In genomic region chr14:65469903-65470302, GRCh38 we compare ENCODE assay signal across 27 cellular contexts. TPM values are rescaled to one million over a fixed set of nuclear protein-coding genes. Genes with fewer than 3 reads are reported as not detected.
DNase-seq lines count a peak whose midpoint lies in the region; ATAC-seq, FAIRE-seq and TF ChIP-seq lines count a peak whose summit lies in the region.
"Had no signal": no experiment of that assay in that cellular context is flagged by ENCODE, and none has a peak within 500 bp of the region (broad histone marks: within the 10 kb centered on the region; RNA-seq: fewer than 3 reads in every experiment).

No MANE protein-coding gene starts in this region.

- peak overlapping the region in 1 of 11 experiments; percentile 30; a peak in 1 of 22 replicates for H3K9ac ChIP-seq in BLaER1 treated with 17β-estradiol and CSF1 and Interleukin-3, amounts not matched to agents 10 nM and 100 nM
- H3K9ac ChIP-seq in OCI-LY1 (ENCODE audit: low read length) (no peak overlapping the region), H1 (replicated peaks in 1 of 4; ENCODE audit: extremely low read depth in 1 of 4, low read depth in 3 of 4, low read length in 3 of 4) (no peak overlapping the region), trophoblast cell (ENCODE audit: low read length) (no peak overlapping the region)

- H3K4me3 ChIP-seq in BLaER1 treated with 17β-estradiol and CSF1 and Interleukin-3, amounts not matched to agents 10 nM and 100 nM = no peak overlapping the region
- H3K4me3 ChIP-seq in OCI-LY1 (ENCODE audit: low read depth, low read length, poor library complexity, severe bottlenecking) = no peak overlapping the region
- H3K4me3 ChIP-seq in H1 (ENCODE audit: extremely low read depth in 1 of 4, insufficient read depth in 2 of 4, low read depth in 3 of 4, low read length in 4 of 4) = no peak overlapping the region
- no peak overlapping the region for H3K4me3 ChIP-seq in trophoblast cell (ENCODE audit: low read depth, low read length)
- H3K4me3 ChIP-seq: body of pancreas, lung, thyroid gland had no signal

- H4K5ac ChIP-seq in H1 (ENCODE audit: insufficient read length, low read depth, low read length) = no peak overlapping the region

- WGBS in H1 (ENCODE audit: extremely low coverage in 1 of 2, insufficient coverage in 1 of 2, insufficient read length in 1 of 2, insufficient replicate concordance in 2 of 2, low coverage in 1 of 2, low lambda C conversion rate in 2 of 2, missing lambda C conversion rate in 1 of 2), 2 experiments = 76% methylated on average over 11 of the region's 11 CpGs; no CpG with 5 or more reads in 1 of the 2 experiments
- WGBS in trophoblast cell (ENCODE audit: extremely low coverage, insufficient coverage, insufficient read length) = no CpG with 5 or more reads among the region's 11 CpGs

- H2BK15ac ChIP-seq in H1 (ENCODE audit: low read length) = no peak overlapping the region

- H3K27me3 Mint-ChIP-seq in naive thymus-derived CD8-positive, alpha-beta T cell = no peaks in the 10 kb centered on the region
- H3K27me3 Mint-ChIP-seq: activated CD4-positive, alpha-beta T cell treated with anti-CD3 and anti-CD28 coated beads, Interleukin-2, amount 10 ng/mL, durations not matched to agents 7 days and 5 days; IgD-negative memory B cell; stimulated activated naive CD8-positive, alpha-beta T cell treated with anti-CD3 and anti-CD28 coated beads, Interleukin-15, Interleukin-2, amounts not matched to agents 100 ng/mL and 50 ng/mL, for 24 hours had no signal

- no peak overlapping the region for H3K14ac ChIP-seq in H1 (ENCODE audit: insufficient read length)
- peak overlapping the region; percentile 1 for H3K14ac ChIP-seq in trophoblast cell (ENCODE audit: low read length)

- H3K36me3 ChIP-seq in BLaER1 treated with 17β-estradiol and CSF1 and Interleukin-3, amounts not matched to agents 10 nM and 100 nM = peaks cover 0 to 25% (median 5%) of the 10 kb centered on the region in 11 experiments; a peak in 12 of 22 replicates
- peaks cover 4% of the 10 kb centered on the region; the same call in 1 of the 2 replicates for H3K36me3 ChIP-seq in OCI-LY1 (ENCODE audit: insufficient read depth, low read length)
- H3K36me3 ChIP-seq in H1 (ENCODE audit: control insufficient read depth in 2 of 4, insufficient read depth in 4 of 4, low read length in 3 of 4) = no peaks in the 10 kb centered on the region
- H3K36me3 ChIP-seq in trophoblast cell (ENCODE audit: control insufficient read depth in 1 of 2, insufficient read depth in 2 of 2, low read length in 2 of 2) = no peaks in the 10 kb centered on the region
- H3K36me3 ChIP-seq: thyroid gland had no signal

- H2AK5ac ChIP-seq in H1 (ENCODE audit: low read depth, low read length) (peak overlapping the region; percentile 88; the same call in 1 of the 2 replicates), trophoblast cell (ENCODE audit: low read length) (peak overlapping the region; percentile 21)

- no peak for ATAC-seq in naive thymus-derived CD8-positive, alpha-beta T cell
- ATAC-seq: activated T-cell treated with anti-CD3 and anti-CD28 coated beads, Interleukin-2, amount 50 U/mL, for 4 hours; body of pancreas had no signal

- H2BK20ac ChIP-seq in H1 (ENCODE audit: low read length) = 0 out of 2 replicates have a peak overlapping the region, but pooled peaks have one; percentile 56

- H3K79me2 ChIP-seq in OCI-LY1 (ENCODE audit: insufficient read depth, low read length) = peaks cover 58% of the 10 kb centered on the region
- H3K79me2 ChIP-seq in H1 (ENCODE audit: control insufficient read depth in 1 of 2, insufficient read depth in 2 of 2, low read length in 2 of 2) = no peaks in the 10 kb centered on the region; a peak in 1 of 4 replicates
- H3K79me2 ChIP-seq in trophoblast cell (ENCODE audit: control insufficient read depth, insufficient read depth, low read length, poor library complexity) = peaks cover 12% of the 10 kb centered on the region

- peak overlapping the region in 7 of 11 experiments; percentile 8 to 71 (median 55); a peak in 11 of 22 replicates for H3K27ac ChIP-seq in BLaER1 treated with 17β-estradiol and CSF1 and Interleukin-3, amounts not matched to agents 10 nM and 100 nM
- H3K27ac ChIP-seq in OCI-LY1 (ENCODE audit: low read depth, low read length, poor library complexity, severe bottlenecking) (peak overlapping the region; percentile 57), H1 (ENCODE audit: low read depth, low read length) (0 out of 2 replicates have a peak overlapping the region, but pooled peaks have one; percentile 15), trophoblast cell (ENCODE audit: low read depth, low read length) (peak overlapping the region; percentile 26)
- H3K27ac ChIP-seq: body of pancreas, thyroid gland had no signal

- H3K9me2 ChIP-seq in OCI-LY1 (ENCODE audit: low read depth, low read length) = no peaks in the 10 kb centered on the region

- H4K91ac ChIP-seq in H1 (replicated peaks; ENCODE audit: insufficient read length, low read length) (no peak overlapping the region), trophoblast cell (ENCODE audit: low read depth, low read length) (peak overlapping the region; percentile 15)

- H3K4me1 Mint-ChIP-seq in naive thymus-derived CD8-positive, alpha-beta T cell = peaks cover 19 to 59% (median 42%) of the 10 kb centered on the region in 4 donors

- no peak for TF ChIP-seq POLR2A in H1 (IDR thresholded peaks at IDR 0.05; ENCODE audit: control extremely low read depth in 1 of 2, low read depth in 2 of 2, low read length in 2 of 2)
- TF ChIP-seq POLR2A in GM12892 (IDR thresholded peaks at IDR 0.05; ENCODE audit: low read depth, low read length) = no peak

- no peak for TF ChIP-seq EP300 in H1 (IDR thresholded peaks at IDR 0.05; ENCODE audit: borderline replicate concordance in 1 of 2, low read depth in 2 of 2, low read length in 2 of 2)

- H4K12ac ChIP-seq in trophoblast cell (ENCODE audit: low read depth, low read length) = no peak overlapping the region

- H3K27me3 ChIP-seq in BLaER1 treated with 17β-estradiol and CSF1 and Interleukin-3, amounts not matched to agents 10 nM and 100 nM = no peaks in the 10 kb centered on the region
- H3K27me3 ChIP-seq in OCI-LY1 (ENCODE audit: insufficient read depth, low read length) (no peaks in the 10 kb centered on the region), H1 (replicated peaks in 1 of 4; ENCODE audit: control insufficient read depth in 3 of 4, extremely low read depth in 1 of 4, insufficient read depth in 3 of 4, low read length in 3 of 4) (no peaks in the 10 kb centered on the region), trophoblast cell (ENCODE audit: insufficient read depth, low read length) (no peaks in the 10 kb centered on the region)
- H3K27me3 ChIP-seq: body of pancreas, thyroid gland had no signal

- H3K9me3 ChIP-seq in BLaER1 treated with 17β-estradiol and CSF1 and Interleukin-3, amounts not matched to agents 10 nM and 100 nM (replicated peaks in 1 of 11) = no peaks in the 10 kb centered on the region; a peak in 1 of 22 replicates
- H3K9me3 ChIP-seq in OCI-LY1 (ENCODE audit: low read length) (no peaks in the 10 kb centered on the region), H1 (ENCODE audit: insufficient read depth in 2 of 2, low read depth in 1 of 2, low read length in 1 of 2) (no peaks in the 10 kb centered on the region), trophoblast cell (ENCODE audit: insufficient read depth, low read depth, low read length) (no peaks in the 10 kb centered on the region)
- H3K9me3 ChIP-seq: body of pancreas, Caco-2, thyroid gland had no signal

- H3K56ac ChIP-seq in H1 (replicated peaks; ENCODE audit: insufficient read length, low read depth, low read length) = no peak overlapping the region

- H3K4me3 Mint-ChIP-seq in naive thymus-derived CD8-positive, alpha-beta T cell = no peak overlapping the region
- H3K4me3 Mint-ChIP-seq: activated CD4-positive, alpha-beta T cell treated with anti-CD3 and anti-CD28 coated beads, Interleukin-2, amount 10 ng/mL, durations not matched to agents 7 days and 5 days; activated T-cell treated with anti-CD3 and anti-CD28 coated beads, Interleukin-2, amount 50 U/mL, for 4 hours; stimulated activated naive CD8-positive, alpha-beta T cell treated with anti-CD3 and anti-CD28 coated beads, Interleukin-15, Interleukin-2, amounts not matched to agents 100 ng/mL and 50 ng/mL, for 24 hours had no signal

- DNase-seq in H1 (ENCODE audit: low read depth in 1 of 2, low spot score in 2 of 2) (no peak), trophoblast cell (no peak), GM12892 (ENCODE audit: insufficient read length) (no peak), HPDE6-E6E7 (ENCODE audit: extremely low spot score) (no peak), nucleus accumbens (lab: John Stamatoyannopoulos, UW) (no peak)
- DNase-seq in naive thymus-derived CD8-positive, alpha-beta T cell = no peak
- DNase-seq: activated CD4-positive, alpha-beta T cell treated with anti-CD3 and anti-CD28 coated beads, Interleukin-2, amount 10 ng/mL, durations not matched to agents 7 days and 5 days; activated gamma-delta T cell treated with Interleukin-2 at 50 U/mL for 16 hours; activated T-cell treated with anti-CD3 and anti-CD28 coated beads, Interleukin-2, amount 50 U/mL, for 4 hours; body of pancreas; Caco-2; DMS79 treated with DMSO at 0.1 percent for 48 hours; effector CD8-positive, alpha-beta T cell; foreskin fibroblast; NCI-H1092 treated with DMSO at 0.1 percent for 48 hours; NCI-H187; NCI-H2171; NCI-H526; NK-92 treated with Interleukin-12 subunit alpha and Interleukin-12 subunit beta, amount 100 ng/mL, for 24 hours; occipital lobe; stimulated activated CD4-positive, alpha-beta T cell treated with anti-CD3 and anti-CD28 coated beads, Interleukin-15, amount 100 ng/mL, for 24 hours; thyroid gland had no signal

- H3K27ac Mint-ChIP-seq in naive thymus-derived CD8-positive, alpha-beta T cell = peak overlapping the region in 1 of 10 donors; percentile 28
- H3K27ac Mint-ChIP-seq: activated CD4-positive, alpha-beta T cell treated with anti-CD3 and anti-CD28 coated beads, Interleukin-2, amount 10 ng/mL, durations not matched to agents 7 days and 5 days; stimulated activated naive CD8-positive, alpha-beta T cell treated with anti-CD3 and anti-CD28 coated beads, Interleukin-15, Interleukin-2, amounts not matched to agents 100 ng/mL and 50 ng/mL, for 24 hours had no signal

- H2BK5ac ChIP-seq in H1 (ENCODE audit: low read depth, low read length) = peak overlapping the region; percentile 66
- peak overlapping the region; percentile 7 for H2BK5ac ChIP-seq in trophoblast cell (ENCODE audit: low read depth, low read length, poor library complexity)

- FAIRE-seq in H1 (lab: Jason Lieb, UNC) = no peak
- FAIRE-seq in GM12892 (lab: Jason Lieb, UNC) = no peak

- H2BK12ac ChIP-seq in H1 (ENCODE audit: low read depth, low read length) = no peak overlapping the region
- no peak overlapping the region for H2BK12ac ChIP-seq in trophoblast cell (ENCODE audit: low read length)

- H3K23ac ChIP-seq in H1 (ENCODE audit: insufficient read length) = no peak overlapping the region
- H3K23ac ChIP-seq in trophoblast cell (ENCODE audit: low read length) = no peak overlapping the region

- H3K23me2 ChIP-seq in H1 (ENCODE audit: low read depth, low read length) = no peaks in the 10 kb centered on the region

- TF ChIP-seq CTCF in OCI-LY1 (IDR thresholded peaks at IDR 0.05; ENCODE audit: low read length) (no peak), H1 (IDR thresholded peaks at IDR 0.05; ENCODE audit: control extremely low read depth in 1 of 3, insufficient read depth in 1 of 3, low read depth in 1 of 3, low read length in 3 of 3) (no peak)

- no peaks in the 10 kb centered on the region for H3K9me3 Mint-ChIP-seq in naive thymus-derived CD8-positive, alpha-beta T cell
- H3K9me3 Mint-ChIP-seq: activated CD4-positive, alpha-beta T cell treated with anti-CD3 and anti-CD28 coated beads, Interleukin-2, amount 10 ng/mL, durations not matched to agents 7 days and 5 days; activated T-cell treated with anti-CD3 and anti-CD28 coated beads, Interleukin-2, amount 50 U/mL, for 4 hours; IgD-negative memory B cell; stimulated activated naive CD8-positive, alpha-beta T cell treated with anti-CD3 and anti-CD28 coated beads, Interleukin-15, Interleukin-2, amounts not matched to agents 100 ng/mL and 50 ng/mL, for 24 hours had no signal

- H3K4ac ChIP-seq in H1 (replicated peaks; ENCODE audit: insufficient read length, low read depth, low read length) (no peak overlapping the region), trophoblast cell (ENCODE audit: low read depth, low read length) (peak overlapping the region; percentile 39)

- CTCF ChIA-PET in H1 (lab: Charles Lee; ENCODE audit: partially characterized antibody) = no interaction called here

- H4K20me1 ChIP-seq in BLaER1 treated with 17β-estradiol and CSF1 and Interleukin-3, amounts not matched to agents 10 nM and 100 nM = peaks cover 0 to 23% (median 6%) of the 10 kb centered on the region in 11 experiments; a peak in 9 of 22 replicates
- H4K20me1 ChIP-seq in OCI-LY1 (ENCODE audit: insufficient read depth, low read length) (no peaks in the 10 kb centered on the region), H1 (replicated peaks in 1 of 2; ENCODE audit: control insufficient read depth in 1 of 2, insufficient read depth in 2 of 2, low read length in 2 of 2) (peaks cover 0 to 3% of the 10 kb centered on the region in 2 experiments)

- H3K18ac ChIP-seq in H1 (ENCODE audit: extremely low read depth, low read length) (peak overlapping the region; percentile 60; the same call in 1 of the 2 replicates), trophoblast cell (ENCODE audit: low read length) (peak overlapping the region; percentile 52)

- no peaks in the 10 kb centered on the region for H3F3A ChIP-seq in OCI-LY1 (ENCODE audit: insufficient read depth, low read length)

- peaks cover 4 to 39% (median 13%) of the 10 kb centered on the region in 3 donors for H3K36me3 Mint-ChIP-seq in naive thymus-derived CD8-positive, alpha-beta T cell

- no peaks in the 10 kb centered on the region for H3K79me1 ChIP-seq in H1 (ENCODE audit: low read depth, low read length)
- peaks cover 10% of the 10 kb centered on the region for H3K79me1 ChIP-seq in trophoblast cell (ENCODE audit: low read length)

- H2BK120ac ChIP-seq in H1 (replicated peaks; ENCODE audit: low read depth, low read length) (no peak overlapping the region), trophoblast cell (ENCODE audit: insufficient read depth, low read length, poor library complexity) (peak overlapping the region; percentile 8)

- H2AFZ ChIP-seq in OCI-LY1 (ENCODE audit: low read length) (no peak overlapping the region), H1 (ENCODE audit: low read length) (no peak overlapping the region), trophoblast cell (ENCODE audit: insufficient read depth, low read length, poor library complexity) (no peak overlapping the region)

- H4K8ac ChIP-seq in H1 (ENCODE audit: extremely low read depth, insufficient read depth, low read length) = peak overlapping the region; percentile 43; the same call in 1 of the 2 replicates
- H4K8ac ChIP-seq in trophoblast cell (ENCODE audit: low read depth, low read length) = no peak overlapping the region

- H3K4me1 ChIP-seq in BLaER1 treated with 17β-estradiol and CSF1 and Interleukin-3, amounts not matched to agents 10 nM and 100 nM = peaks cover 19 to 28% (median 24%) of the 10 kb centered on the region in 10 experiments
- H3K4me1 ChIP-seq in OCI-LY1 (ENCODE audit: insufficient read depth, low read length, severe bottlenecking) (peaks cover 19% of the 10 kb centered on the region), H1 (replicated peaks in 1 of 4; ENCODE audit: control insufficient read depth in 3 of 4, insufficient read depth in 4 of 4, low read length in 3 of 4) (peaks cover 4 to 18% (median 8%) of the 10 kb centered on the region in 4 experiments; a peak in 5 of 7 replicates), trophoblast cell (ENCODE audit: control insufficient read depth in 1 of 2, insufficient read depth in 2 of 2, low read length in 2 of 2) (peaks cover 21 to 22% of the 10 kb centered on the region in 2 experiments)
- H3K4me1 ChIP-seq: body of pancreas had no signal

- TF ChIP-seq RAD21 in H1 (IDR thresholded peaks at IDR 0.05 in 1 of 2, conservative IDR thresholded peaks at IDR 0.05 in 1 of 2; ENCODE audit: low read depth in 2 of 2, low read length in 2 of 2) = no peak

- POLR2A ChIA-PET in H1 (lab: Charles Lee; ENCODE audit: partially characterized antibody) = interaction anchor here (1.2 kb wide), 1 partner anchor 10 kb away, joined by 3 read pairs; no protein-coding TSS in a partner anchor
- POLR2A ChIA-PET in naive thymus-derived CD8-positive, alpha-beta T cell (lab: Charles Lee) = no interaction called here

- H3K4me2 ChIP-seq in BLaER1 treated with 17β-estradiol and CSF1 and Interleukin-3, amounts not matched to agents 10 nM and 100 nM = peak overlapping the region in 10 of 11 experiments; percentile 38 to 71 (median 58); a peak in 18 of 22 replicates
- H3K4me2 ChIP-seq in OCI-LY1 (ENCODE audit: low read length) (0 out of 2 replicates have a peak overlapping the region, but pooled peaks have one; percentile 32), H1 (ENCODE audit: insufficient read depth in 1 of 2, low read depth in 2 of 2, low read length in 2 of 2) (no peak overlapping the region), trophoblast cell (ENCODE audit: low read length) (no peak overlapping the region)

RNA-seq across cellular contexts. Expression of gene FUT8, which starts 57.4 kb away (rescaled TPM):
- 25.1 and 25.3 TPM in 2 replicates for total RNA-seq in H1 (2021; fragmentation: NEBNext Ultra II Directional; extraction: Animal tissue kit (Norgen Biotek cat#: 25700))
- 8.8 and 10.5 TPM in 2 replicates for polyA plus RNA-seq in H1 (2011; rRNA removed)
- 10.8 TPM for polyA plus RNA-seq in H1 (2011; cell fraction: cytosol; rRNA removed)
- 6.0 TPM for polyA plus RNA-seq in H1 (2011; cell fraction: nucleus; rRNA removed)
- polyA plus RNA-seq in H1 (2012, experiment 1 of 2) = 14.8 to 24.7 TPM (median 18.1 TPM) in 4 replicates
- 2.9 TPM for polyA plus RNA-seq in H1 (2012, experiment 2 of 2)
- 14.4 TPM for polyA plus RNA-seq in H1 (2013, experiment 1 of 2)
- 15.9 TPM for polyA plus RNA-seq in H1 (2013, experiment 2 of 2)
- polyA minus RNA-seq in H1 (2011; rRNA and poly(A)+ RNA removed) = 32.5 and 36.2 TPM in 2 replicates
- 10.7 TPM for polyA minus RNA-seq in H1 (2011; cell fraction: cytosol; rRNA and poly(A)+ RNA removed)
- polyA minus RNA-seq in H1 (2011; cell fraction: nucleus; rRNA and poly(A)+ RNA removed) = 37.8 TPM
- polyA plus RNA-seq in trophoblast cell (2013) = 87.3 and 91.6 TPM in 2 replicates
- 44.2 TPM for polyA plus RNA-seq in GM12892 (2012; ENCODE audit: missing spikeins)
- 10 to 100 TPM; 46.9 to 51.2 TPM for total RNA-seq in naive thymus-derived CD8-positive, alpha-beta T cell
- polyA plus RNA-seq in naive thymus-derived CD8-positive, alpha-beta T cell = 10 to 100 TPM; 10.0 to 15.2 (median 10.4) TPM

Comparison
In these comparisons a context has a peak if more than half of its experiments do, and no peak if none do; other contexts are left out.
1. H3K4me2 ChIP-seq: peak in BLaER1 treated with 17β-estradiol and CSF1 and Interleukin-3, amounts not matched to agents 10 nM and 100 nM (10 of 11) and OCI-LY1 (single experiment); none in H1 (0 of 2) and trophoblast cell (single experiment).
2. Peak in every context shown above with its lines, with median percentiles within 50 percentile points of each other: H3K27ac ChIP-seq.